In the genomic region with DNA sequence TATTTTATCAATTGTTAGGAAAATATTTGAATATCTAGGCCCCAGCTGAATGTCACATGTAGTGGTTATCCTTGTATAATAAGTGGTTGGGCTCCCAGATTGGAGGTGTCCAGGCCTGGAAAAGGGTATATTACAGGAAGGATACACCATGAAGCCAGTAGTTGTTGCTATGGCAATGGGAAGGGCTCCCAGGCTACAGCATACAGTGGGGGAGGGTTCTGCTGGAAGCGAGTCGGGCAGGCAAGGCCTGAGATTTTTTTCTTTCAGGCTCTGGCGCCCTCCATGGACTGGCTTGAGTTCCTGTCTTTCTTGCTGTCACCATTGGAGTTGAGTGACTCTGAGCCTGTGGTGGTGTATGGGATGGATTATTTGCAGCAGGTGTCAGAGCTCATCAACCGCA, we compare ENCODE assay signal across 8 cellular contexts. TPM values are rescaled to one million over a fixed set of nuclear protein-coding genes. Genes with fewer than 3 reads are reported as not detected.
DNase-seq lines count a peak whose midpoint lies in the region; ATAC-seq and TF ChIP-seq lines count a peak whose summit lies in the region.

No MANE protein-coding gene starts in this region.

- H4K91ac ChIP-seq in H9 (ENCODE audit: insufficient read length, low read depth, low read length): no peak overlapping the region

- TF ChIP-seq EP300 in stomach (IDR thresholded peaks at IDR 0.05): no peak

- no peaks in the 10 kb centered on the region for H3K9me3 Mint-ChIP-seq in H9
- H3K9me3 Mint-ChIP-seq in activated naive CD8-positive, alpha-beta T cell treated with anti-CD3 and anti-CD28 coated beads for 36 hours: no peaks in the 10 kb centered on the region

- no peaks in the 10 kb centered on the region; a peak in 1 of 7 replicates for H3K36me3 Mint-ChIP-seq in H9 (ENCODE audit: insufficient read depth in 1 of 3, low read depth in 3 of 3)
- no peaks in the 10 kb centered on the region for H3K36me3 Mint-ChIP-seq in activated naive CD8-positive, alpha-beta T cell treated with anti-CD3 and anti-CD28 coated beads for 36 hours

- no peaks in the 10 kb centered on the region for H3K36me3 ChIP-seq in BE2C
- H3K36me3 ChIP-seq in hepatocyte (replicated peaks; ENCODE audit: insufficient read depth, low read depth): no peaks in the 10 kb centered on the region
- H3K36me3 ChIP-seq in stomach: no peaks in the 10 kb centered on the region

- no peak overlapping the region for H3K23ac ChIP-seq in H9 (ENCODE audit: insufficient read length, low read depth, low read length)

- no peak overlapping the region for H3K27ac Mint-ChIP-seq in H9
- H3K27ac Mint-ChIP-seq in activated naive CD8-positive, alpha-beta T cell treated with anti-CD3 and anti-CD28 coated beads for 36 hours: no peak overlapping the region

- no peak overlapping the region for H2BK20ac ChIP-seq in H9 (ENCODE audit: low read depth, low read length, poor library complexity, severe bottlenecking)

- H2AFZ ChIP-seq in H9 (ENCODE audit: low read length) (no peak overlapping the region), hepatocyte (no peak overlapping the region)

- H3K27me3 ChIP-seq in BE2C (no peaks in the 10 kb centered on the region), H9 (ENCODE audit: insufficient read depth, low read length) (no peaks in the 10 kb centered on the region), hepatocyte (peaks cover 5% of the 10 kb centered on the region), stomach (peaks cover 0 to 18% (median 0%) of the 10 kb centered on the region in 3 donors)

- H3K4me1 ChIP-seq in BE2C (no peaks in the 10 kb centered on the region), H9 (ENCODE audit: insufficient read depth, low read length) (no peaks in the 10 kb centered on the region), hepatocyte (ENCODE audit: insufficient read depth) (no peaks in the 10 kb centered on the region), stomach (peaks cover 0 to 3% (median 0%) of the 10 kb centered on the region in 4 donors)

- H3K4me3 ChIP-seq in BE2C (ENCODE audit: low read depth, low read length): no peak overlapping the region
- no peak overlapping the region for H3K4me3 ChIP-seq in hepatocyte
- no peak overlapping the region for H3K4me3 ChIP-seq in stomach

- TF ChIP-seq CTCF in BE2C (IDR thresholded peaks at IDR 0.05; ENCODE audit: low read depth, low read length): peak; percentile 83
- TF ChIP-seq CTCF in H9 (conservative IDR thresholded peaks at IDR 0.05): peak; percentile 75
- TF ChIP-seq CTCF in hepatocyte (IDR thresholded peaks at IDR 0.05; ENCODE audit: poor library complexity): peak; percentile 37
- TF ChIP-seq CTCF in stomach (IDR thresholded peaks at IDR 0.05): peak in 1 of 7 experiments; percentile 23

- no peaks in the 10 kb centered on the region for H3K23me2 ChIP-seq in H9 (ENCODE audit: insufficient read length, low read depth, low read length, poor library complexity, severe bottlenecking)

- no peak overlapping the region for H3K9ac ChIP-seq in H9 (ENCODE audit: extremely low read depth, insufficient read length, low read length)

- no peak overlapping the region for H3K18ac ChIP-seq in H9 (ENCODE audit: insufficient read length, low read depth, low read length)

- no peak overlapping the region for H3K14ac ChIP-seq in H9 (ENCODE audit: insufficient read depth, low read length)

- no peaks in the 10 kb centered on the region for H3K79me2 ChIP-seq in H9 (ENCODE audit: insufficient read depth, low read length)
- no peaks in the 10 kb centered on the region for H3K79me2 ChIP-seq in hepatocyte

- H4K20me1 ChIP-seq in H9 (ENCODE audit: control insufficient read depth, insufficient read depth, insufficient read length): no peaks in the 10 kb centered on the region
- no peaks in the 10 kb centered on the region for H4K20me1 ChIP-seq in hepatocyte (ENCODE audit: insufficient read depth, poor library complexity, severe bottlenecking)

- no peak overlapping the region for H2BK15ac ChIP-seq in H9 (ENCODE audit: low read depth, low read length)

- H3K4me2 ChIP-seq in H9 (ENCODE audit: insufficient read depth, insufficient read length, low read length): no peak overlapping the region
- no peak overlapping the region for H3K4me2 ChIP-seq in hepatocyte

- H3K27me3 Mint-ChIP-seq in H9 (ENCODE audit: low read depth): peaks cover 12% of the 10 kb centered on the region
- H3K27me3 Mint-ChIP-seq in activated naive CD8-positive, alpha-beta T cell treated with anti-CD3 and anti-CD28 coated beads for 36 hours: peaks cover 25% of the 10 kb centered on the region

- WGBS in H9 (ENCODE audit: extremely low coverage, insufficient read length, low lambda C conversion rate): no CpG with 5 or more reads among the region's 4 CpGs
- 5% methylated on average over 4 of the region's 4 CpGs for WGBS in hepatocyte (ENCODE audit: low lambda C conversion rate, missing lambda C conversion rate)
- WGBS in stomach, 5 donors: 5 to 28% (median 21%) methylated on average over 4 of the region's 4 CpGs

- peak overlapping the region in 1 of 2 experiments; percentile 55; a peak in 2 of 5 replicates for H3K4me3 Mint-ChIP-seq in H9
- no peak overlapping the region for H3K4me3 Mint-ChIP-seq in activated naive CD8-positive, alpha-beta T cell treated with anti-CD3 and anti-CD28 coated beads for 36 hours

- DNase-seq in BE2C: peak; percentile 90
- DNase-seq in H9: peak; percentile 88
- peak; percentile 83 for DNase-seq in NCI-H510A treated with DMSO at 0.1 percent for 48 hours (lab: John Stamatoyannopoulos, UW)
- peak; percentile 41 for DNase-seq in activated naive CD8-positive, alpha-beta T cell treated with anti-CD3 and anti-CD28 coated beads for 36 hours
- DNase-seq in hepatocyte (ENCODE audit: low spot score): peak; percentile 68
- DNase-seq in stomach: peak; percentile 34

- H2AK5ac ChIP-seq in H9 (ENCODE audit: insufficient read length, low read length): no peak overlapping the region

- H2BK12ac ChIP-seq in H9 (ENCODE audit: insufficient read length, low read depth, low read length): no peak overlapping the region

- no peak overlapping the region for H3K27ac ChIP-seq in H9 (ENCODE audit: insufficient read length, low read depth, low read length)
- H3K27ac ChIP-seq in hepatocyte: no peak overlapping the region
- H3K27ac ChIP-seq in stomach: no peak overlapping the region

- H3T11ph ChIP-seq in H9 (ENCODE audit: low read length): no peak overlapping the region

- no peak overlapping the region for H2BK120ac ChIP-seq in H9 (ENCODE audit: low read depth, low read length, poor library complexity, severe bottlenecking)

- H2BK5ac ChIP-seq in H9 (ENCODE audit: insufficient read length, low read length): no peak overlapping the region

- no peak for ATAC-seq in HG03135 (IDR thresholded peaks at IDR 0.05; ENCODE audit: unreplicated experiment)
- no peak for ATAC-seq in activated CD4-positive, CD25-positive, alpha-beta regulatory T cell treated with anti-CD3 and anti-CD28 coated beads, Interleukin-2, amount 50 U/mL, for 24 hours

- no peak overlapping the region for H4K8ac ChIP-seq in H9 (replicated peaks; ENCODE audit: insufficient read length, low read depth, low read length)

- H3K56ac ChIP-seq in H9 (ENCODE audit: insufficient read length, low read depth, low read length): no peak overlapping the region

- H3K79me1 ChIP-seq in H9 (ENCODE audit: insufficient read depth, low read depth, low read length, poor library complexity, severe bottlenecking): no peaks in the 10 kb centered on the region

- H3K4me1 Mint-ChIP-seq in H9: peaks cover 0 to 5% of the 10 kb centered on the region in 2 experiments; a peak in 1 of 4 replicates
- H3K4me1 Mint-ChIP-seq in activated naive CD8-positive, alpha-beta T cell treated with anti-CD3 and anti-CD28 coated beads for 36 hours: peaks cover 3% of the 10 kb centered on the region

- no peaks in the 10 kb centered on the region for H3K9me2 ChIP-seq in hepatocyte (replicated peaks; ENCODE audit: insufficient read depth)

- H4K5ac ChIP-seq in H9 (ENCODE audit: insufficient read length, low read depth, low read length): no peak overlapping the region

- no peak for TF ChIP-seq POLR2A in stomach (IDR thresholded peaks at IDR 0.05)

- intact Hi-C loops in stomach (cut with DNase I; ENCODE audit: low total_unique reads): no loop called here

- H3K9me3 ChIP-seq in BE2C: no peaks in the 10 kb centered on the region
- H3K9me3 ChIP-seq in H9 (ENCODE audit: control insufficient read depth, low read depth, low read length): no peaks in the 10 kb centered on the region
- no peaks in the 10 kb centered on the region for H3K9me3 ChIP-seq in hepatocyte (ENCODE audit: low read depth)
- no peaks in the 10 kb centered on the region for H3K9me3 ChIP-seq in stomach

- H3K4ac ChIP-seq in H9 (ENCODE audit: low read depth, low read length): no peak overlapping the region

RNA-seq across cellular contexts. Expression of gene ECE2, which starts 8.9 kb away (rescaled TPM):
- polyA plus RNA-seq in BE2C (2012; ENCODE audit: insufficient read depth, insufficient read length, low read depth): 2.0 TPM
- total RNA-seq in H9 (2021) (not detected in 2 replicates), hepatocyte (not detected in 2 replicates), stomach (1 to 10 TPM in 1 of 5 donors, under 1 TPM in 1, not detected in 3; 0.45 to 2.9 TPM)
- not detected for total RNA-seq in activated naive CD8-positive, alpha-beta T cell treated with anti-CD3 and anti-CD28 coated beads for 36 hours
- polyA plus RNA-seq in hepatocyte (not detected in 2 replicates), stomach (not detected)

RNA-seq across cellular contexts. Expression of gene PSMD2, which starts 14.3 kb away (rescaled TPM):
- 356 TPM for polyA plus RNA-seq in BE2C (2012; ENCODE audit: insufficient read depth, insufficient read length, low read depth)
- total RNA-seq in H9 (2021): 337 and 344 TPM in 2 replicates
- total RNA-seq in activated naive CD8-positive, alpha-beta T cell treated with anti-CD3 and anti-CD28 coated beads for 36 hours: 100 to 1,000 TPM; 257 to 282 TPM
- total RNA-seq in hepatocyte: 221 and 232 TPM in 2 replicates
- 241 and 268 TPM in 2 replicates for polyA plus RNA-seq in hepatocyte
- 100 to 1,000 TPM; 124 to 239 (median 172) TPM for total RNA-seq in stomach
- 100 to 1,000 TPM in 1 of 3 donors, 10 to 100 TPM in 2; 73.0 to 119 (median 81.7) TPM for polyA plus RNA-seq in stomach

RNA-seq across cellular contexts. Expression of gene CAMK2N2, which starts 23.3 kb away (rescaled TPM):
- 12.8 TPM for polyA plus RNA-seq in BE2C (2012; ENCODE audit: insufficient read depth, insufficient read length, low read depth)
- 12.6 and 13.9 TPM in 2 replicates for total RNA-seq in H9 (2021)
- not detected for total RNA-seq in activated naive CD8-positive, alpha-beta T cell treated with anti-CD3 and anti-CD28 coated beads for 36 hours
- not detected in 2 replicates for total RNA-seq in hepatocyte
- 0.11 and 0.30 TPM in 2 replicates for polyA plus RNA-seq in hepatocyte
- not detected for total RNA-seq in stomach
- 1 to 10 TPM in 1 of 3 donors, under 1 TPM in 2; 0.58 to 1.2 (median 0.68) TPM for polyA plus RNA-seq in stomach

RNA-seq across cellular contexts. Expression of gene EIF4G1, which starts 29.7 kb away (rescaled TPM):
- polyA plus RNA-seq in BE2C (2012; ENCODE audit: insufficient read depth, insufficient read length, low read depth): 549 TPM
- total RNA-seq in H9 (2021) (532 and 544 TPM in 2 replicates), hepatocyte (206 and 254 TPM in 2 replicates), stomach (100 to 1,000 TPM; 167 to 572 (median 203) TPM)
- total RNA-seq in activated naive CD8-positive, alpha-beta T cell treated with anti-CD3 and anti-CD28 coated beads for 36 hours: 100 to 1,000 TPM; 644 to 660 TPM
- polyA plus RNA-seq in hepatocyte (200 and 204 TPM in 2 replicates), stomach (100 to 1,000 TPM in 2 of 3 donors, 10 to 100 TPM in 1; 86.5 to 171 (median 134) TPM)

RNA-seq across cellular contexts. Expression of gene EEF1AKMT4, which starts 35.2 kb away (rescaled TPM):
- polyA plus RNA-seq in BE2C (2012; ENCODE audit: insufficient read depth, insufficient read length, low read depth): 70.9 TPM
- total RNA-seq in H9 (2021) (8.1 and 9.8 TPM in 2 replicates), hepatocyte (8.4 and 9.8 TPM in 2 replicates), stomach (10 to 100 TPM in 1 of 5 donors, 1 to 10 TPM in 2, under 1 TPM in 1, not detected in 1; 0.73 to 18.5 (median 4.2) TPM)
- 10 to 100 TPM; 10.2 to 10.9 TPM for total RNA-seq in activated naive CD8-positive, alpha-beta T cell treated with anti-CD3 and anti-CD28 coated beads for 36 hours
- polyA plus RNA-seq in hepatocyte (13.5 and 16.5 TPM in 2 replicates), stomach (1 to 10 TPM; 4.4 to 6.5 (median 6.4) TPM)

Comparison
In these comparisons a context has a peak if more than half of its experiments do, and no peak if none do; other contexts are left out.
1. DNase-seq: peak in every context shown above with its lines; median percentile 90 in BE2C; 88 in H9; 83 in NCI-H510A treated with DMSO at 0.1 percent for 48 hours; 68 in hepatocyte; 41 in activated naive CD8-positive, alpha-beta T cell treated with anti-CD3 and anti-CD28 coated beads for 36 hours; 34 in stomach.
2. RNA of gene CAMK2N2, which starts 23.3 kb away (total RNA-seq): 12.6 to 13.9 TPM in H9; not detected in activated naive CD8-positive, alpha-beta T cell treated with anti-CD3 and anti-CD28 coated beads for 36 hours, not detected in hepatocyte and not detected in stomach; every median in the first group is over 10 times any median in the second.